ENCODE assay signal across 18 cellular contexts in genomic region chr15:41263891-41264351, GRCh38. TPM values are rescaled to one million over a fixed set of nuclear protein-coding genes. Genes with fewer than 3 reads are reported as not detected.
DNase-seq lines count a peak whose midpoint lies in the region; ATAC-seq, FAIRE-seq and TF ChIP-seq lines count a peak whose summit lies in the region.
"Had no signal": no experiment of that assay in that cellular context is flagged by ENCODE, and none has a peak within 500 bp of the region (broad histone marks: within the 10 kb centered on the region; RNA-seq: fewer than 3 reads in every experiment).

No MANE protein-coding gene starts in this region.

- no peak overlapping the region for H3K4me3 ChIP-seq in fibroblast of lung (replicated peaks in 1 of 4; ENCODE audit: control extremely low read depth in 1 of 4, insufficient read depth in 1 of 4, low read depth in 3 of 4, low read length in 4 of 4)
- no peak overlapping the region for H3K4me3 ChIP-seq in kidney (ENCODE audit: low read length in 2 of 2)
- H3K4me3 ChIP-seq: ascending aorta had no signal

- TF ChIP-seq CTCF in fibroblast of lung (conservative IDR thresholded peaks at IDR 0.05 in 1 of 2, IDR thresholded peaks at IDR 0.05 in 1 of 2; ENCODE audit: low read depth in 1 of 2, low read length in 2 of 2) (no peak), kidney (IDR thresholded peaks at IDR 0.05; ENCODE audit: borderline replicate concordance, extremely low read depth, insufficient read depth) (no peak)

- no peaks in the 10 kb centered on the region for H3K79me2 ChIP-seq in fibroblast of lung (ENCODE audit: control insufficient read depth, insufficient read depth, low read length)

- intact Hi-C loops in kidney (cut with DNase I), result no loop called here

- no peaks in the 10 kb centered on the region for H3K36me3 ChIP-seq in fibroblast of lung (ENCODE audit: control insufficient read depth, insufficient read depth, low read length)
- peaks cover 14 to 21% of the 10 kb centered on the region in 2 donors for H3K36me3 ChIP-seq in kidney (ENCODE audit: control insufficient read depth in 1 of 2, insufficient read depth in 2 of 2, low read length in 2 of 2)

- no peak overlapping the region for H3K4me2 ChIP-seq in fibroblast of lung (ENCODE audit: extremely low read depth, insufficient read depth, low read length)

- H3K9me3 ChIP-seq in fibroblast of lung (ENCODE audit: control insufficient read depth, insufficient read depth, low read depth, low read length), result no peaks in the 10 kb centered on the region
- no peaks in the 10 kb centered on the region for H3K9me3 ChIP-seq in kidney (ENCODE audit: control insufficient read depth in 1 of 2, low read length in 2 of 2)
- H3K9me3 ChIP-seq: ascending aorta had no signal

- no peaks in the 10 kb centered on the region for H4K20me1 ChIP-seq in fibroblast of lung (ENCODE audit: control insufficient read depth, extremely low read depth, insufficient read depth, low read length)

- DNase-seq in GM03348 (ENCODE audit: low spot score), result peak; percentile 13
- DNase-seq in NCI-H82 (lab: John Stamatoyannopoulos, UW), result peak; percentile 93
- peak; percentile 40 to 41 for DNase-seq in fibroblast of lung (ENCODE audit: low read depth in 2 of 2)
- peak; percentile 22 for DNase-seq in medulla oblongata (ENCODE audit: extremely low spot score)
- DNase-seq in AG08395 (ENCODE audit: low spot score), result no peak
- DNase-seq in kidney, result no peak
- DNase-seq in epidermal melanocyte (ENCODE audit: insufficient read length, low spot score), result no peak
- DNase-seq: activated CD4-positive, alpha-beta T cell treated with anti-CD3 and anti-CD28 coated beads for 1 hour; activated T-cell treated with anti-CD3 and anti-CD28 coated beads, Interleukin-2, amount 50 U/mL, for 48 hours; effector memory CD4-positive, alpha-beta T cell; hypothalamus; NCI-H187; NCI-H748 treated with DMSO at 0.1 percent for 48 hours; SW 1271 had no signal

- H2AFZ ChIP-seq in fibroblast of lung (ENCODE audit: low read length), result no peak overlapping the region

- ATAC-seq in SK-N-SH treated with all-trans-retinoic acid at 6 μM for 48 hours, result no peak

- H3K27ac ChIP-seq in fibroblast of lung (ENCODE audit: insufficient read depth, low read length) (no peak overlapping the region), kidney (ENCODE audit: low read depth in 2 of 2, low read length in 2 of 2) (no peak overlapping the region)
- H3K27ac ChIP-seq: ascending aorta, C4-2B had no signal

- H3K9ac ChIP-seq in fibroblast of lung (ENCODE audit: insufficient read depth, low read length), result no peak overlapping the region
- H3K9ac ChIP-seq in kidney (ENCODE audit: low read length in 2 of 2), result no peak overlapping the region

- H3K4me1 ChIP-seq in fibroblast of lung (ENCODE audit: control insufficient read depth, extremely low read depth, insufficient read depth, low read length), result no peaks in the 10 kb centered on the region
- no peaks in the 10 kb centered on the region for H3K4me1 ChIP-seq in kidney (ENCODE audit: control insufficient read depth in 1 of 2, insufficient read depth in 1 of 2, low read depth in 1 of 2, low read length in 2 of 2)
- H3K4me1 ChIP-seq: ascending aorta had no signal

- no peak for FAIRE-seq in kidney (lab: Jason Lieb, UNC)

- no peaks in the 10 kb centered on the region for H3K27me3 ChIP-seq in fibroblast of lung (ENCODE audit: control insufficient read depth, insufficient read depth, low read length)
- H3K27me3 ChIP-seq: ascending aorta had no signal

TF ChIP-seq in SK-N-SH treated with all-trans-retinoic acid at 6 μM for 48 hours, 23 proteins besides CTCF, POLR2A, EP300 and RAD21:
- TF ChIP-seq BACH2 (CRISPR knock-in tag; IDR thresholded peaks at IDR 0.05; ENCODE audit: borderline replicate concordance) (no peak), TCF4 (CRISPR knock-in tag; IDR thresholded peaks at IDR 0.05; ENCODE audit: borderline replicate concordance) (no peak), ZNF70 (CRISPR knock-in tag; IDR thresholded peaks at IDR 0.05) (no peak), ISL1 (CRISPR knock-in tag; IDR thresholded peaks at IDR 0.05) (no peak), ARNTL (CRISPR knock-in tag; IDR thresholded peaks at IDR 0.05; ENCODE audit: borderline replicate concordance, low read depth) (no peak), PATZ1 (CRISPR knock-in tag; IDR thresholded peaks at IDR 0.05; ENCODE audit: borderline replicate concordance) (no peak)

RNA-seq across cellular contexts. Expression of gene CHP1, which starts 32.9 kb away (rescaled TPM):
- 61.4 and 84.7 TPM in 2 replicates for total RNA-seq in fibroblast of lung
- polyA plus RNA-seq in fibroblast of lung, result 118 and 123 TPM in 2 replicates
- 93.5 and 95.3 TPM in 2 replicates for polyA plus RNA-seq in fibroblast of lung (2012)
- 87.4 and 109 TPM in 2 replicates for polyA minus RNA-seq in fibroblast of lung (ENCODE audit: low replicate concordance)
- total RNA-seq in kidney, result 171 TPM
- 85.5 TPM for polyA plus RNA-seq in kidney (ENCODE audit: insufficient read depth, low read depth, low replicate concordance)

RNA-seq across cellular contexts. Expression of gene EXD1, which starts 33.4 kb away (rescaled TPM):
- total RNA-seq in fibroblast of lung (0.17 TPM in 1 of 2 replicates, not detected in the other), kidney (not detected)
- polyA plus RNA-seq in fibroblast of lung (0.02 TPM in 1 of 2 replicates, not detected in the other), kidney (ENCODE audit: insufficient read depth, low read depth, low replicate concordance) (not detected)
- not detected in 2 replicates for polyA plus RNA-seq in fibroblast of lung (2012)
- polyA minus RNA-seq in fibroblast of lung (ENCODE audit: low replicate concordance), result not detected in 2 replicates
- total RNA-seq: ascending aorta, mononuclear cell had no signal

Comparison
In these comparisons a context has a peak if more than half of its experiments do, and no peak if none do; other contexts are left out.
1. DNase-seq: peak in GM03348 (single experiment), NCI-H82 (single experiment), fibroblast of lung (2 of 2) and medulla oblongata (single experiment); none in AG08395 (single experiment), kidney (single experiment) and epidermal melanocyte (single experiment).